In the genomic region with DNA sequence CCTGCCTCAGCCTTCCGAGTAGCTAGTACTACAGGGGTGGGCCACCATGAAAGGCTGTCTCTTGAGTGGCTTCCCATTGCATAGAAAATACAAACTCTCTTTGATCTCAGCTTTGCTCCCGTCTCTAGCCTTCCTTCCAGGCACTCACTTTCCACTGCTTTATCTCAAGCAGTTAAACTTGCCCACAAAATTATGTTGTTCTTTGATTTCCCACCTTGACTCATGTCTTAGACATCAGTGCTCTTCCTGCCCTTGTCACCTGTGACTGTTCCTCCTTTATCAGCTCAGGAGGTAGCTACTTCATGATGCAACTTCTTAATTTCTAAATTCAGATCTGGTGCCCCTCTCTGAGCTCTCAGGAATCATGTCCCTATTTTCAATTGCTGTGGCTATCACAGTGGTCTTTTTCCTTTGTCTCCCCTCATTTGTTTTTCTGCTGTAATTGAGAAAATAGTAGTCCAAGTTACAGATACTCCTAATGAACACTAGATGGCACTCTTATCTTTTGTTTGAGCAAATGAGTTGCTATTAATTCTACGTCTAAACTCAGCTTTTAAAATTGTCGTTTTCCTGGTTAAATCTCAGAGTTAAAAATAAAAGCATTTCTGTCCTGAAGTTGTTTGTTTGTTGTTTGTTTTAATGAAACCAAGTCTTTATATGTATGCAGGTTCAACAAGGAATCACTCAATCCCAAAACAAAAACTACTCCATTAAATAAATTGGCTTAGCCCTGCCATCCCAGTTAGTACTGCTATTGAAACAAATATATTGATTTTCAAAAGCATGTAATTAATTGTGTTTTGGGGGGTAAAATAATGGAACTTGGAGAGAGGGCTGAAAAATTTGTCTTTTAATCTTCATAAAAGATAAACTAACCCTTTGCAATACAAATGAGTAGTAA, we compare ENCODE assay signal across 1 cellular context.
TF ChIP-seq lines count a peak whose summit lies in the region.

No MANE protein-coding gene starts in this region.

TF ChIP-seq in GM23338, 12 proteins besides CTCF, POLR2A, EP300 and RAD21:
- TF ChIP-seq, protein P1, sequence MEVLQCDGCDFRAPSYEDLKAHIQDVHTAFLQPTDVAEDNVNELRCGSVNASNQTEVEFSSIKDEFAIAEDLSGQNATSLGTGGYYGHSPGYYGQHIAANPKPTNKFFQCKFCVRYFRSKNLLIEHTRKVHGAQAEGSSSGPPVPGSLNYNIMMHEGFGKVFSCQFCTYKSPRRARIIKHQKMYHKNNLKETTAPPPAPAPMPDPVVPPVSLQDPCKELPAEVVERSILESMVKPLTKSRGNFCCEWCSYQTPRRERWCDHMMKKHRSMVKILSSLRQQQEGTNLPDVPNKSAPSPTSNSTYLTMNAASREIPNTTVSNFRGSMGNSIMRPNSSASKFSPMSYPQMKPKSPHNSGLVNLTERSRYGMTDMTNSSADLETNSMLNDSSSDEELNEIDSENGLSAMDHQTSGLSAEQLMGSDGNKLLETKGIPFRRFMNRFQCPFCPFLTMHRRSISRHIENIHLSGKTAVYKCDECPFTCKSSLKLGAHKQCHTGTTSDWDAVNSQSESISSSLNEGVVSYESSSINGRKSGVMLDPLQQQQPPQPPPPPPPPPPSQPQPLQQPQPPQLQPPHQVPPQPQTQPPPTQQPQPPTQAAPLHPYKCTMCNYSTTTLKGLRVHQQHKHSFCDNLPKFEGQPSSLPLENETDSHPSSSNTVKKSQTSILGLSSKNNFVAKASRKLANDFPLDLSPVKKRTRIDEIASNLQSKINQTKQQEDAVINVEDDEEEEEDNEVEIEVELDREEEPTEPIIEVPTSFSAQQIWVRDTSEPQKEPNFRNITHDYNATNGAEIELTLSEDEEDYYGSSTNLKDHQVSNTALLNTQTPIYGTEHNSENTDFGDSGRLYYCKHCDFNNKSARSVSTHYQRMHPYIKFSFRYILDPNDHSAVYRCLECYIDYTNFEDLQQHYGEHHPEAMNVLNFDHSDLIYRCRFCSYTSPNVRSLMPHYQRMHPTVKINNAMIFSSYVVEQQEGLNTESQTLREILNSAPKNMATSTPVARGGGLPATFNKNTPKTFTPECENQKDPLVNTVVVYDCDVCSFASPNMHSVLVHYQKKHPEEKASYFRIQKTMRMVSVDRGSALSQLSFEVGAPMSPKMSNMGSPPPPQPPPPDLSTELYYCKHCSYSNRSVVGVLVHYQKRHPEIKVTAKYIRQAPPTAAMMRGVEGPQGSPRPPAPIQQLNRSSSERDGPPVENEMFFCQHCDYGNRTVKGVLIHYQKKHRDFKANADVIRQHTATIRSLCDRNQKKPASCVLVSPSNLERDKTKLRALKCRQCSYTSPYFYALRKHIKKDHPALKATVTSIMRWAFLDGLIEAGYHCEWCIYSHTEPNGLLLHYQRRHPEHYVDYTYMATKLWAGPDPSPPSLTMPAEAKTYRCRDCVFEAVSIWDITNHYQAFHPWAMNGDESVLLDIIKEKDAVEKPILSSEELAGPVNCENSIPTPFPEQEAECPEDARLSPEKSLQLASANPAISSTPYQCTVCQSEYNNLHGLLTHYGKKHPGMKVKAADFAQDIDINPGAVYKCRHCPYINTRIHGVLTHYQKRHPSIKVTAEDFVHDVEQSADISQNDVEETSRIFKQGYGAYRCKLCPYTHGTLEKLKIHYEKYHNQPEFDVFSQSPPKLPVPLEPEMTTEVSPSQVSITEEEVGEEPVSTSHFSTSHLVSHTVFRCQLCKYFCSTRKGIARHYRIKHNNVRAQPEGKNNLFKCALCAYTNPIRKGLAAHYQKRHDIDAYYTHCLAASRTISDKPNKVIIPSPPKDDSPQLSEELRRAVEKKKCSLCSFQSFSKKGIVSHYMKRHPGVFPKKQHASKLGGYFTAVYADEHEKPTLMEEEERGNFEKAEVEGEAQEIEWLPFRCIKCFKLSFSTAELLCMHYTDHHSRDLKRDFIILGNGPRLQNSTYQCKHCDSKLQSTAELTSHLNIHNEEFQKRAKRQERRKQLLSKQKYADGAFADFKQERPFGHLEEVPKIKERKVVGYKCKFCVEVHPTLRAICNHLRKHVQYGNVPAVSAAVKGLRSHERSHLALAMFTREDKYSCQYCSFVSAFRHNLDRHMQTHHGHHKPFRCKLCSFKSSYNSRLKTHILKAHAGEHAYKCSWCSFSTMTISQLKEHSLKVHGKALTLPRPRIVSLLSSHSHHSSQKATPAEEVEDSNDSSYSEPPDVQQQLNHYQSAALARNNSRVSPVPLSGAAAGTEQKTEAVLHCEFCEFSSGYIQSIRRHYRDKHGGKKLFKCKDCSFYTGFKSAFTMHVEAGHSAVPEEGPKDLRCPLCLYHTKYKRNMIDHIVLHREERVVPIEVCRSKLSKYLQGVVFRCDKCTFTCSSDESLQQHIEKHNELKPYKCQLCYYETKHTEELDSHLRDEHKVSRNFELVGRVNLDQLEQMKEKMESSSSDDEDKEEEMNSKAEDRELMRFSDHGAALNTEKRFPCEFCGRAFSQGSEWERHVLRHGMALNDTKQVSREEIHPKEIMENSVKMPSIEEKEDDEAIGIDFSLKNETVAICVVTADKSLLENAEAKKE (CRISPR knock-in tag; IDR thresholded peaks at IDR 0.05): no peak
- TF ChIP-seq EZH2phosphoT487 (IDR thresholded peaks at IDR 0.05; ENCODE audit: unreplicated experiment) (no peak), NANOG (IDR thresholded peaks at IDR 0.05; ENCODE audit: borderline replicate concordance) (no peak), CREB1 (CRISPR knock-in tag; IDR thresholded peaks at IDR 0.05; ENCODE audit: low read depth) (no peak), JUNB (IDR thresholded peaks at IDR 0.05; ENCODE audit: unreplicated experiment) (no peak), ZNF331 (CRISPR knock-in tag; IDR thresholded peaks at IDR 0.05; ENCODE audit: low read depth) (no peak), ETS1 (IDR thresholded peaks at IDR 0.05) (no peak), EZH2 (IDR thresholded peaks at IDR 0.05; ENCODE audit: low read depth, unreplicated experiment) (no peak), STAT1 (IDR thresholded peaks at IDR 0.05; ENCODE audit: unreplicated experiment) (no peak), POLR2AphosphoS5 (IDR thresholded peaks at IDR 0.05; ENCODE audit: low read depth) (no peak), REST (IDR thresholded peaks at IDR 0.05; ENCODE audit: unreplicated experiment) (no peak), ZNF114 (CRISPR knock-in tag; IDR thresholded peaks at IDR 0.05) (no peak)
